In the genomic region with DNA sequence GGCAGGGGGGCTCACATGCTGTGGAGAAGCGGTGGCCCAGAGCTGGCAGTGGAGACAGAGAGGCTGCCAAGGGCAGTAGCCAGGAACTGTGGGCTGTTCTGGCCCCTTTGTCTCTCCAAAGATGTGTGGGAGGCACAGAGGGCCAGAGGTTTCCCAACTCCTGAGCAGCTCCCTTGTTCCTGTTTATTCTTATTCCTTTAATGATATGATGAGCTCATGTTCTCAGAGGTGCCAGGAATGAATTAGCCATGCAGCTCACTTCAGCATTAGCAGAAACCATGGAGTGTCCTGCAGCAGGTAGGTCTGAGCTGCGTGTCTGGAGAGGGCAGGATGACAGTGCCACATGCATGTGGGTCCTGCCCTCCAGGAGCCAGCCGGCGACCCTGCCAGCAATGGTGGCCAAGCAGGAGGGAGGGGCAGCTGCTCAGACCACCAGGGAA, we compare ENCODE assay signal across 16 cellular contexts.
DNase-seq lines count a peak whose midpoint lies in the region; ATAC-seq and TF ChIP-seq lines count a peak whose summit lies in the region.
"Had no signal": no experiment of that assay in that cellular context is flagged by ENCODE, and none has a peak within 500 bp of the region (broad histone marks: within the 10 kb centered on the region; RNA-seq: fewer than 3 reads in every experiment).

No MANE protein-coding gene starts in this region.

- TF ChIP-seq CTCF in fibroblast of mammary gland (conservative IDR thresholded peaks at IDR 0.05; ENCODE audit: control insufficient read depth, insufficient read depth, low read depth, low read length) (no peak), psoas muscle (IDR thresholded peaks at IDR 0.05) (no peak)

- no peaks in the 10 kb centered on the region for H3K36me3 ChIP-seq in psoas muscle (ENCODE audit: insufficient read depth in 1 of 2, low read depth in 1 of 2)
- H3K36me3 ChIP-seq: BLaER1 had no signal

- H3K27ac ChIP-seq in psoas muscle, result peak overlapping the region; percentile 71
- H3K27ac ChIP-seq: BLaER1 had no signal

- H3K4me3 ChIP-seq in fibroblast of mammary gland (ENCODE audit: control insufficient read depth, low read depth, low read length), result no peak overlapping the region
- H3K4me3 ChIP-seq in psoas muscle, result no peak overlapping the region
- H3K4me3 ChIP-seq: BLaER1 had no signal

- peaks cover 41% of the 10 kb centered on the region for H3K4me1 ChIP-seq in psoas muscle

- intact Hi-C loops in psoas muscle (cut with DNase I), result no loop called here

- no peaks in the 10 kb centered on the region for H3K9me3 ChIP-seq in psoas muscle
- H3K9me3 ChIP-seq: BLaER1 had no signal

- H3K27me3 ChIP-seq in psoas muscle (ENCODE audit: insufficient read depth in 3 of 3, low read length in 2 of 3), result no peaks in the 10 kb centered on the region
- H3K27me3 ChIP-seq: BLaER1 had no signal

- DNase-seq in Daoy (ENCODE audit: low read depth) (peak; percentile 15), NCI-H69 (lab: John Stamatoyannopoulos, UW) (peak; percentile 33), fibroblast of mammary gland (ENCODE audit: low read depth) (peak; percentile 44), psoas muscle (peak; percentile 48 to 68), NCI-H1694 treated with DMSO at 0.1 percent for 48 hours (lab: John Stamatoyannopoulos, UW) (no peak), 8988T (no peak)
- no peak for DNase-seq in stimulated activated CD4-positive, alpha-beta T cell treated with anti-CD3 and anti-CD28 coated beads, Interleukin-12 subunit alpha, Interleukin-12 subunit beta, amount 100 ng/mL, for 4 hours
- DNase-seq: activated CD4-positive, alpha-beta memory T cell treated with anti-CD3 and anti-CD28 coated beads for 36 hours; activated effector memory CD4-positive, alpha-beta T cell treated with anti-CD3 and anti-CD28 coated beads, Interleukin-2, amount 50 U/mL, for 16 hours; HCEC 1CT; NCI-H1092; stimulated activated CD4-positive, alpha-beta T cell treated with anti-CD3 and anti-CD28 coated beads, Interleukin-4, amount 100 ng/mL, for 4 hours; stimulated activated naive B cell treated with anti-CD40 and anti-IgM and Interleukin-4, amounts not matched to agents 10 μg/mL and 1 μg/mL and 100 μg/mL, for 72 hours; T-helper 9 cell had no signal

- ATAC-seq in psoas muscle, result peak; percentile 54 to 76 (median 66)
- no peak for ATAC-seq in GM21528 (IDR thresholded peaks at IDR 0.05; ENCODE audit: low FRiP score, unreplicated experiment)
- ATAC-seq: stimulated activated naive B cell treated with anti-CD40 and anti-IgM and Interleukin-4, amounts not matched to agents 10 μg/mL and 1 μg/mL and 100 μg/mL, for 72 hours had no signal

- 20 to 30% (median 28%) methylated on average over 4 of the region's 4 CpGs for WGBS in psoas muscle, 3 donors

Comparison
In these comparisons a context has a peak if more than half of its experiments do, and no peak if none do; other contexts are left out.
1. DNase-seq: peak in Daoy (single experiment), NCI-H69 (single experiment), fibroblast of mammary gland (single experiment) and psoas muscle (2 of 2); none in NCI-H1694 treated with DMSO at 0.1 percent for 48 hours (single experiment), 8988T (single experiment) and stimulated activated CD4-positive, alpha-beta T cell treated with anti-CD3 and anti-CD28 coated beads, Interleukin-12 subunit alpha, Interleukin-12 subunit beta, amount 100 ng/mL, for 4 hours (single experiment).